In genomic region chr12:70366581-70367267, GRCh38 we compare ENCODE assay signal across 1 cellular context.
TF ChIP-seq lines count a peak whose summit lies in the region.

No MANE protein-coding gene starts in this region.

TF ChIP-seq in K562, 482 proteins besides CTCF, POLR2A, EP300 and RAD21 (continued from another document):
- TF ChIP-seq ARID4B (CRISPR knock-in tag; IDR thresholded peaks at IDR 0.05) (0 out of 2 replicates have a peak, but pooled peaks have one; percentile 5), NRF1 (conservative IDR thresholded peaks at IDR 0.05 in 1 of 2, IDR thresholded peaks at IDR 0.05 in 1 of 2) (peak in 1 of 2 experiments; percentile 34; a peak in 1 of 4 replicates), PTBP1 (IDR thresholded peaks at IDR 0.05; ENCODE audit: low read depth, low read length) (no peak), E2F6 (IDR thresholded peaks at IDR 0.05; ENCODE audit: borderline replicate concordance in 1 of 2, extremely low read depth in 1 of 2, insufficient read depth in 1 of 2, insufficient read length in 1 of 2, low read depth in 1 of 2, low read length in 1 of 2, poor library complexity in 1 of 2, severe bottlenecking in 1 of 2) (peak; percentile 51 to 77), ZNF707 (CRISPR knock-in tag; conservative IDR thresholded peaks at IDR 0.05) (no peak), MGA (IDR thresholded peaks at IDR 0.05) (peak; percentile 55), CC2D1A (IDR thresholded peaks at IDR 0.05) (no peak), ZBTB11 (CRISPR knock-in tag; IDR thresholded peaks at IDR 0.05) (peak in 1 of 3 experiments; percentile 11; a peak in 1 of 6 replicates), CREM (IDR thresholded peaks at IDR 0.05; ENCODE audit: low read depth) (0 out of 2 replicates have a peak, but pooled peaks have one; percentile 16), NFIC (IDR thresholded peaks at IDR 0.05) (0 out of 2 replicates have a peak, but pooled peaks have one; percentile 13), L3MBTL2 (IDR thresholded peaks at IDR 0.05) (peak; percentile 33; the same call in 1 of the 2 replicates)
